28 cellular contexts compared by ENCODE assay signal in the genomic region with DNA sequence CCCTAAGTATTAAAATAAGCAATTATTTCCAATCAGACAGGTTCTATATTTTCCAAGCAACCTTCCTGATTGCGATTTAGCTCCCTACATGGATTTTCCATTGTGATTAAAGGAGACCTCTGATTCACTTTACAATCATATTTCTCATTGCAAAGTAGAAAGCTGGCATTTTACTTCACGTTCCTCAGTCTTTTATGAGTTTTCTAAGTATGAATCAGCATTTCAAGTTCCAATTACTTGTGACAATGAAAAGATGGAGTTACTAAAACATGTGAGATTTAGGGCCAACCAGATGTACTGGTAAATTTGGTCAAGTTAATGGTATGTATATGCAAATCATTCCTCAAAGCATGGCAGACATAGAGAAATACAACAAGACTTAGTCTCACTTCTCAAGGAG.
"Had no signal": no experiment of that assay in that cellular context is flagged by ENCODE, and none has a peak within 500 bp of the region (broad histone marks: within the 10 kb centered on the region; RNA-seq: fewer than 3 reads in every experiment).

No MANE protein-coding gene starts in this region.

- H3K27ac ChIP-seq: Peyer's patch, RWPE1, SJCRH30 had no signal

- H3K4me1 ChIP-seq: Peyer's patch, SJCRH30 had no signal

- H3K27me3 ChIP-seq: MG63, Peyer's patch had no signal

- H3K9me3 ChIP-seq: MG63, Peyer's patch, SJCRH30 had no signal

- H3K36me3 ChIP-seq: MG63, Peyer's patch, SJCRH30 had no signal

- ATAC-seq: activated naive CD4-positive, alpha-beta T cell treated with anti-CD3 and anti-CD28 coated beads, Interleukin-2, amount 50 U/mL, for 72 hours; activated naive CD8-positive, alpha-beta T cell treated with anti-CD3 and anti-CD28 coated beads, Interleukin-2, amount 50 U/mL, for 24 hours; activated T-cell treated with anti-CD3 and anti-CD28 coated beads, Interleukin-2, amount 50 U/mL, for 4 hours; T-helper 17 cell; WTC11 had no signal

- H3K4me3 ChIP-seq: MG63, Peyer's patch, SJCRH30 had no signal

- DNase-seq: activated CD4-positive, alpha-beta T cell treated with anti-CD3 and anti-CD28 coated beads for 1 hour; activated CD4-positive, alpha-beta T cell treated with anti-CD3 and anti-CD28 coated beads, Interleukin-2, amount 10 ng/mL, durations not matched to agents 24 days and 14 days; activated CD4-positive, alpha-beta T cell treated with anti-CD3 and anti-CD28 coated beads, Interleukin-2, amount 50 U/mL, for 48 hours; activated effector memory CD4-positive, alpha-beta T cell treated with anti-CD3 and anti-CD28 coated beads, Interleukin-2, amount 50 U/mL, for 16 hours; activated naive CD4-positive, alpha-beta T cell treated with Interleukin-2 at 50 U/mL for 16 hours; activated naive CD8-positive, alpha-beta T cell treated with anti-CD3 and anti-CD28 coated beads, Interleukin-2, amount 50 U/mL, for 24 hours; activated T-cell treated with anti-CD3 and anti-CD28 coated beads, Interleukin-2, amount 50 U/mL, for 4 hours; amygdala; MG63; MV-4-11; NCI-H1092 treated with DMSO at 0.1 percent for 48 hours; NCI-H1417 treated with DMSO at 0.1 percent for 48 hours; NCI-H1694; NCI-H2029 treated with DMSO at 0.1 percent for 48 hours; NCI-H345; NCI-H510A; NCI-H526 treated with DMSO at 0.1 percent for 48 hours; NCI-H82; NK-92 treated with Interleukin-12 subunit alpha and Interleukin-12 subunit beta, amount 100 ng/mL, for 24 hours; OCI-M1; Peyer's patch; Right ventricle myocardium superior; SJCRH30; T-helper 17 cell; T-helper 9 cell had no signal
